15 cellular contexts compared by ENCODE assay signal in genomic region chr9:35415769-35416427, GRCh38.
DNase-seq lines count a peak whose midpoint lies in the region; ATAC-seq, FAIRE-seq and TF ChIP-seq lines count a peak whose summit lies in the region.
"Had no signal": no experiment of that assay in that cellular context is flagged by ENCODE, and none has a peak within 500 bp of the region (broad histone marks: within the 10 kb centered on the region; RNA-seq: fewer than 3 reads in every experiment).

No MANE protein-coding gene starts in this region.

- H3K36me3 ChIP-seq in SK-N-SH (replicated peaks in 1 of 2; ENCODE audit: control insufficient read depth in 1 of 2, insufficient read depth in 2 of 2, low read length in 1 of 2) = no peaks in the 10 kb centered on the region
- no peaks in the 10 kb centered on the region for H3K36me3 ChIP-seq in OCI-LY3 (replicated peaks; ENCODE audit: low read depth, low read length)
- no peaks in the 10 kb centered on the region for H3K36me3 ChIP-seq in H1 (ENCODE audit: control insufficient read depth in 2 of 4, insufficient read depth in 4 of 4, low read length in 3 of 4)
- H3K36me3 ChIP-seq: right atrium auricular region had no signal

- H3K4me3 ChIP-seq in SK-N-SH (ENCODE audit: low read depth in 2 of 2, low read length in 1 of 2) (no peak overlapping the region), OCI-LY3 (ENCODE audit: low read length) (no peak overlapping the region), H1 (ENCODE audit: extremely low read depth in 1 of 4, insufficient read depth in 2 of 4, low read depth in 3 of 4, low read length in 4 of 4) (no peak overlapping the region), retinal pigment epithelial cell (ENCODE audit: low read length) (no peak overlapping the region)
- H3K4me3 ChIP-seq: right atrium auricular region had no signal

- no peaks in the 10 kb centered on the region for H3K23me2 ChIP-seq in H1 (ENCODE audit: low read depth, low read length)

- H3K27ac ChIP-seq in SK-N-SH (ENCODE audit: low read depth in 2 of 2, low read length in 1 of 2) = no peak overlapping the region
- H3K27ac ChIP-seq in OCI-LY3 (ENCODE audit: low read length) = no peak overlapping the region
- no peak overlapping the region for H3K27ac ChIP-seq in H1 (ENCODE audit: low read depth, low read length)
- H3K27ac ChIP-seq: right atrium auricular region had no signal

- TF ChIP-seq CTCF in SK-N-SH (IDR thresholded peaks at IDR 0.05) = no peak; the same call in 1 of the 2 replicates
- TF ChIP-seq CTCF in OCI-LY3 (IDR thresholded peaks at IDR 0.05; ENCODE audit: low read depth, low read length) = peak; percentile 55
- peak; percentile 36 to 70 (median 66) for TF ChIP-seq CTCF in H1 (IDR thresholded peaks at IDR 0.05; ENCODE audit: control extremely low read depth in 1 of 3, insufficient read depth in 1 of 3, low read depth in 1 of 3, low read length in 3 of 3)
- TF ChIP-seq CTCF in retinal pigment epithelial cell (conservative IDR thresholded peaks at IDR 0.05; ENCODE audit: low read depth, low read length) = peak; percentile 28

- H3K4ac ChIP-seq in H1 (replicated peaks; ENCODE audit: insufficient read length, low read depth, low read length) = no peak overlapping the region

- H2BK20ac ChIP-seq in H1 (ENCODE audit: low read length) = no peak overlapping the region

- H3K79me2 ChIP-seq in SK-N-SH (ENCODE audit: insufficient read depth) (no peaks in the 10 kb centered on the region), OCI-LY3 (ENCODE audit: low read length) (no peaks in the 10 kb centered on the region), H1 (ENCODE audit: control insufficient read depth in 1 of 2, insufficient read depth in 2 of 2, low read length in 2 of 2) (no peaks in the 10 kb centered on the region)

- DNase-seq in SK-N-SH (no peak), H1 (ENCODE audit: low read depth in 1 of 2, low spot score in 2 of 2) (peak in 1 of 2 experiments; percentile 52), retinal pigment epithelial cell (ENCODE audit: low read depth) (no peak), sciatic nerve (ENCODE audit: low spot score) (no peak), urothelium cell line (ENCODE audit: low spot score) (no peak)
- DNase-seq in stimulated activated CD4-positive, alpha-beta T cell treated with anti-CD3 and anti-CD28 coated beads, Interleukin-15, amount 100 ng/mL, for 24 hours = no peak
- DNase-seq: activated naive CD4-positive, alpha-beta T cell treated with anti-CD3 and anti-CD28 coated beads, Interleukin-2, amount 10 ng/mL, durations not matched to agents 7 days and 5 days; COR-L47; NCI-H1436; NCI-H510A; stimulated activated CD4-positive, alpha-beta T cell treated with anti-CD3 and anti-CD28 coated beads, Interleukin-4, amount 100 ng/mL, for 24 hours; T-helper 1 cell had no signal

- no peak overlapping the region for H3K4me2 ChIP-seq in SK-N-SH
- H3K4me2 ChIP-seq in OCI-LY3 (ENCODE audit: low read length) = no peak overlapping the region
- H3K4me2 ChIP-seq in H1 (ENCODE audit: insufficient read depth in 1 of 2, low read depth in 2 of 2, low read length in 2 of 2) = no peak overlapping the region

- no peak overlapping the region for H4K91ac ChIP-seq in H1 (replicated peaks; ENCODE audit: insufficient read length, low read length)

- H3K4me1 ChIP-seq in SK-N-SH (ENCODE audit: control insufficient read depth in 1 of 2, insufficient read depth in 2 of 2, low read depth in 1 of 2, low read length in 1 of 2) (no peaks in the 10 kb centered on the region), OCI-LY3 (ENCODE audit: low read length) (no peaks in the 10 kb centered on the region), H1 (replicated peaks in 1 of 4; ENCODE audit: control insufficient read depth in 3 of 4, insufficient read depth in 4 of 4, low read length in 3 of 4) (peaks cover 0 to 4% (median 1%) of the 10 kb centered on the region in 4 experiments; a peak in 4 of 7 replicates)
- H3K4me1 ChIP-seq: right atrium auricular region had no signal

- peak; percentile 91 for FAIRE-seq in H1 (lab: Jason Lieb, UNC)
- FAIRE-seq in urothelium cell line (lab: Jason Lieb, UNC) = no peak

- no peak overlapping the region for H2BK120ac ChIP-seq in H1 (replicated peaks; ENCODE audit: low read depth, low read length)

- no peak overlapping the region for H3K9ac ChIP-seq in SK-N-SH
- H3K9ac ChIP-seq in OCI-LY3 (ENCODE audit: low read length) = no peak overlapping the region
- no peak overlapping the region for H3K9ac ChIP-seq in H1 (replicated peaks in 1 of 4; ENCODE audit: extremely low read depth in 1 of 4, low read depth in 3 of 4, low read length in 3 of 4)

- H2AFZ ChIP-seq in SK-N-SH (ENCODE audit: low read depth) (no peak overlapping the region), OCI-LY3 (ENCODE audit: low read depth, low read length) (no peak overlapping the region), H1 (ENCODE audit: low read length) (no peak overlapping the region)

- CTCF ChIA-PET in SK-N-SH (lab: Yijun Ruan, JAX) = interaction anchor here (0.7 to 3.2 kb wide), 4 partner anchors 17 to 299 kb away, joined by 3 to 11 read pairs (median 3); no protein-coding TSS in a partner anchor
- CTCF ChIA-PET in H1 (lab: Charles Lee; ENCODE audit: partially characterized antibody) = interaction anchor here (0.6 to 2.9 kb wide), 31 partner anchors 9 to 516 kb away, joined by 3 to 18 read pairs (median 4); no protein-coding TSS in a partner anchor

- H4K8ac ChIP-seq in H1 (ENCODE audit: extremely low read depth, insufficient read depth, low read length) = no peak overlapping the region

- H2BK12ac ChIP-seq in H1 (ENCODE audit: low read depth, low read length) = no peak overlapping the region

- H3K18ac ChIP-seq in H1 (ENCODE audit: extremely low read depth, low read length) = no peak overlapping the region

- H4K20me1 ChIP-seq in SK-N-SH (ENCODE audit: insufficient read depth) = no peaks in the 10 kb centered on the region
- H4K20me1 ChIP-seq in OCI-LY3 (ENCODE audit: insufficient read depth, low read length) = no peaks in the 10 kb centered on the region
- H4K20me1 ChIP-seq in H1 (replicated peaks in 1 of 2; ENCODE audit: control insufficient read depth in 1 of 2, insufficient read depth in 2 of 2, low read length in 2 of 2) = no peaks in the 10 kb centered on the region

- H3K56ac ChIP-seq in H1 (replicated peaks; ENCODE audit: insufficient read length, low read depth, low read length) = no peak overlapping the region

- H3K79me1 ChIP-seq in H1 (ENCODE audit: low read depth, low read length) = no peaks in the 10 kb centered on the region

- 39% methylated on average over 3 of the region's 5 CpGs for WGBS in SK-N-SH (ENCODE audit: low lambda C conversion rate)
- 69% methylated on average over 5 of the region's 5 CpGs; no CpG with 5 or more reads in 1 of the 2 experiments for WGBS in H1 (ENCODE audit: extremely low coverage in 1 of 2, insufficient coverage in 1 of 2, insufficient read length in 1 of 2, insufficient replicate concordance in 2 of 2, low coverage in 1 of 2, low lambda C conversion rate in 2 of 2, missing lambda C conversion rate in 1 of 2), 2 experiments

- H3K14ac ChIP-seq in H1 (ENCODE audit: insufficient read length) = no peak overlapping the region

- no peak overlapping the region for H2AK5ac ChIP-seq in H1 (ENCODE audit: low read depth, low read length)

- no peaks in the 10 kb centered on the region for H3F3A ChIP-seq in SK-N-SH (replicated peaks; ENCODE audit: insufficient read depth)

- H2BK15ac ChIP-seq in H1 (ENCODE audit: low read length) = 0 out of 2 replicates have a peak overlapping the region, but pooled peaks have one; percentile 53

- no peak overlapping the region for H4K5ac ChIP-seq in H1 (ENCODE audit: insufficient read length, low read depth, low read length)

- no peaks in the 10 kb centered on the region for H3K9me2 ChIP-seq in SK-N-SH

- no peak for TF ChIP-seq POLR2A in H1 (IDR thresholded peaks at IDR 0.05; ENCODE audit: control extremely low read depth in 1 of 2, low read depth in 2 of 2, low read length in 2 of 2)

- 0 out of 2 replicates have a peak, but pooled peaks cover 4% of the 10 kb centered on the region for H3K9me3 ChIP-seq in SK-N-SH
- no peaks in the 10 kb centered on the region for H3K9me3 ChIP-seq in OCI-LY3 (ENCODE audit: insufficient read depth, low read length)
- no peaks in the 10 kb centered on the region for H3K9me3 ChIP-seq in H1 (ENCODE audit: insufficient read depth in 2 of 2, low read depth in 1 of 2, low read length in 1 of 2)
- H3K9me3 ChIP-seq: right atrium auricular region had no signal

- TF ChIP-seq EP300 in SK-N-SH (IDR thresholded peaks at IDR 0.05; ENCODE audit: borderline replicate concordance in 1 of 2, low read depth in 1 of 2, low read length in 1 of 2) = no peak
- TF ChIP-seq EP300 in H1 (IDR thresholded peaks at IDR 0.05; ENCODE audit: borderline replicate concordance in 1 of 2, low read depth in 2 of 2, low read length in 2 of 2) = no peak

- H3K23ac ChIP-seq in H1 (ENCODE audit: insufficient read length) = no peak overlapping the region

- no peak for TF ChIP-seq RAD21 in SK-N-SH (IDR thresholded peaks at IDR 0.05; ENCODE audit: low read length)
- TF ChIP-seq RAD21 in H1 (IDR thresholded peaks at IDR 0.05 in 1 of 2, conservative IDR thresholded peaks at IDR 0.05 in 1 of 2; ENCODE audit: low read depth in 2 of 2, low read length in 2 of 2) = peak; percentile 47 to 67

- intact Hi-C loops in sciatic nerve (cut with DNase I) = no loop called here

- no peak overlapping the region for H2BK5ac ChIP-seq in H1 (ENCODE audit: low read depth, low read length)

- ATAC-seq in SK-N-SH treated with all-trans-retinoic acid at 6 μM for 48 hours = no peak; the same call in 2 of the 3 replicates
- ATAC-seq in sciatic nerve = no peak

- POLR2A ChIA-PET in SK-N-SH (lab: Yijun Ruan, JAX) (no interaction called here), H1 (lab: Charles Lee; ENCODE audit: partially characterized antibody) (interaction anchor here (1.0 to 1.1 kb wide), 2 partner anchors 10 to 190 kb away, joined by 3 to 5 read pairs; no protein-coding TSS in a partner anchor)

- H3K27me3 ChIP-seq in SK-N-SH (ENCODE audit: insufficient read depth) = no peaks in the 10 kb centered on the region
- H3K27me3 ChIP-seq in OCI-LY3 (ENCODE audit: low read depth, low read length) = no peaks in the 10 kb centered on the region
- no peaks in the 10 kb centered on the region for H3K27me3 ChIP-seq in H1 (replicated peaks in 1 of 4; ENCODE audit: control insufficient read depth in 3 of 4, extremely low read depth in 1 of 4, insufficient read depth in 3 of 4, low read length in 3 of 4)
- H3K27me3 ChIP-seq: right atrium auricular region had no signal

TF ChIP-seq in SK-N-SH, 30 proteins besides CTCF, POLR2A, EP300 and RAD21:
- no peak for TF ChIP-seq GABPA (IDR thresholded peaks at IDR 0.05; ENCODE audit: low read depth)
- TF ChIP-seq SMC3 (IDR thresholded peaks at IDR 0.05; ENCODE audit: low read depth, low read length) = peak; percentile 12; the same call in 1 of the 2 replicates

TF ChIP-seq in H1, 55 proteins besides CTCF, POLR2A, EP300 and RAD21 (continues in another document):
- TF ChIP-seq PHF8 (conservative IDR thresholded peaks at IDR 0.05; ENCODE audit: low read depth, low read length) (no peak), MAX (IDR thresholded peaks at IDR 0.05) (no peak), JUND (IDR thresholded peaks at IDR 0.05; ENCODE audit: low read length) (no peak), BCL11A (IDR thresholded peaks at IDR 0.05; ENCODE audit: low read depth in 2 of 2, low read length in 2 of 2) (no peak)

Comparison
In these comparisons a context has a peak if more than half of its experiments do, and no peak if none do; other contexts are left out.
1. Of the 17 proteins assayed by ChIP-seq in both H1 and SK-N-SH: peak only in H1: CTCF and RAD21; only in SK-N-SH: none; in both: none; in neither: 15.